1 cellular context compared by ENCODE assay signal in the genomic region with DNA sequence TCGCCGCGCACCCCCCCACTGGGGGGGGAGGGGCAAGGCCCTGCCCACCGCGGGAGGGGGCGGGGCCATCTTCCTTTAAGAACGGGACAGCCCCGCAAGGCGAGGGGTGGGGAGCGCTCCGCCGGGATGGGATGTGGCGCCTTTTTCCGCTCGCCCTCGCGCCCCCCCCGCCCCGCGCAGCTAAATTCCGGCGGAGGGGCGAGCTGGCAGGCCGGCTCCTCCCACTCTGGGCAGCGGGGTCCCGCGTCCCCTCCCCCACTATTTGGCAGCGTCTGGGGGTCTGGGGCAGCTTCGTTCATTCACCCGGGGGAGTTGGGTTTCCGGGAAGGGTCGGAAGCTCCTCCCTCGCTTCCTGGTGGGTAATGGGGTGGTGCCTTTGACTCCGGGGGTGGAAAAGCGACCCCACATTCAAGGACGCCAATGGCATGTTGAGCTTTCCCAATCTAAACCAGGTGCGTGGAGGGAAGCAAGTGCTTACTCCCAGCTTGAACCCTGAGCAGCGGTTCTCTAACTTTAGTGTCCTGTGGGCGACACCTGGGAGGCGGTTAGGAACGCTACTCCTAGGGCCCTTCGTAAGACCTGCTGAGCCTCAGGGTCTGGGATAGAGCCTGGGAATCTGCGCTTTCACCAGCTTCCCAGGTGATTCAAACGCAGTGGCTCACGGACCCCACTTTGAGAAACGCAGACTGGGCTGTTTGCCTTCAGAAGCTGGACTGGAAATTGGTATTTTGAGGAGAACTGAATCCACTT.
A peak's percentile ranks its signal among the peaks of the same experiment; 100 is the strongest.
TF ChIP-seq lines count a peak whose summit lies in the region.

No MANE protein-coding gene starts in this region.

TF ChIP-seq in HepG2, 621 proteins besides CTCF, POLR2A, EP300 and RAD21 (continued from another document and continues in another):
- TF ChIP-seq TBX2 (CRISPR knock-in tag; IDR thresholded peaks at IDR 0.05; ENCODE audit: borderline replicate concordance) (peak; percentile 78), FOXA1 (IDR thresholded peaks at IDR 0.05) (no peak), FOXA1 (CRISPR knock-in tag; IDR thresholded peaks at IDR 0.05) (0 out of 2 replicates have a peak, but pooled peaks have one; percentile 16), ZFP82 (CRISPR knock-in tag; IDR thresholded peaks at IDR 0.05; ENCODE audit: borderline replicate concordance) (peak; percentile 98), RFX1 (IDR thresholded peaks at IDR 0.05) (no peak), SP5 (CRISPR knock-in tag; IDR thresholded peaks at IDR 0.05; ENCODE audit: borderline replicate concordance, low read depth) (peak; percentile 74), ZNF703 (CRISPR knock-in tag; IDR thresholded peaks at IDR 0.05; ENCODE audit: borderline replicate concordance) (no peak), ZNF337 (CRISPR knock-in tag; IDR thresholded peaks at IDR 0.05; ENCODE audit: borderline replicate concordance, low read depth) (peak; percentile 96; the same call in 1 of the 2 replicates), KDM1A (CRISPR knock-in tag; IDR thresholded peaks at IDR 0.05) (no peak), ZNF468 (CRISPR knock-in tag; IDR thresholded peaks at IDR 0.05) (0 out of 2 replicates have a peak, but pooled peaks have one; percentile 26), CHCHD3 (CRISPR knock-in tag; IDR thresholded peaks at IDR 0.05) (peak; percentile 26; the same call in 1 of the 2 replicates), PHB2 (IDR thresholded peaks at IDR 0.05; ENCODE audit: partially characterized antibody) (no peak), NCOA5 (CRISPR knock-in tag; IDR thresholded peaks at IDR 0.05) (no peak), RAD51 (IDR thresholded peaks at IDR 0.05; ENCODE audit: borderline replicate concordance) (no peak), ZNF75D (CRISPR knock-in tag; IDR thresholded peaks at IDR 0.05; ENCODE audit: borderline replicate concordance) (no peak), ZNF556 (CRISPR knock-in tag; IDR thresholded peaks at IDR 0.05; ENCODE audit: borderline replicate concordance) (peak; percentile 66; the same call in 1 of the 2 replicates), ZC3H13 (CRISPR knock-in tag; IDR thresholded peaks at IDR 0.05) (peak; percentile 94), TEAD3 (CRISPR knock-in tag; optimal IDR thresholded peaks at IDR 0.05; ENCODE audit: borderline replicate concordance) (no peak), RCOR2 (CRISPR knock-in tag; IDR thresholded peaks at IDR 0.05) (no peak), ZBTB38 (CRISPR knock-in tag; IDR thresholded peaks at IDR 0.05) (peak; percentile 84; the same call in 1 of the 2 replicates), ZNF224 (CRISPR knock-in tag; IDR thresholded peaks at IDR 0.05) (no peak; the same call in 1 of the 2 replicates), ZSCAN29 (CRISPR knock-in tag; conservative IDR thresholded peaks at IDR 0.05) (no peak), GLI4 (CRISPR knock-in tag; IDR thresholded peaks at IDR 0.05; ENCODE audit: borderline replicate concordance) (peak; percentile 90; the same call in 1 of the 2 replicates), ZNF460 (CRISPR knock-in tag; IDR thresholded peaks at IDR 0.05; ENCODE audit: borderline replicate concordance) (peak; percentile 41; the same call in 1 of the 2 replicates), ZSCAN21 (CRISPR knock-in tag; IDR thresholded peaks at IDR 0.05; ENCODE audit: borderline replicate concordance) (peak; percentile 44; the same call in 1 of the 2 replicates), ZNF343 (CRISPR knock-in tag; IDR thresholded peaks at IDR 0.05) (no peak), TCF7L2 (IDR thresholded peaks at IDR 0.05; ENCODE audit: low read depth, low read length) (no peak), SP140L (CRISPR knock-in tag; IDR thresholded peaks at IDR 0.05; ENCODE audit: borderline replicate concordance) (no peak), DR1 (CRISPR knock-in tag; IDR thresholded peaks at IDR 0.05) (peak; percentile 56), ZSCAN30 (CRISPR knock-in tag; IDR thresholded peaks at IDR 0.05) (0 out of 2 replicates have a peak, but pooled peaks have one; percentile 48), ZNF367 (CRISPR knock-in tag; IDR thresholded peaks at IDR 0.05; ENCODE audit: borderline replicate concordance) (0 out of 2 replicates have a peak, but pooled peaks have one; percentile 57), HDAC6 (IDR thresholded peaks at IDR 0.05; ENCODE audit: low read depth, low read length) (no peak), SMYD3 (CRISPR knock-in tag; IDR thresholded peaks at IDR 0.05) (no peak), ATF7 (IDR thresholded peaks at IDR 0.05) (no peak), ATF7 (CRISPR knock-in tag; IDR thresholded peaks at IDR 0.05) (no peak), MAFG (CRISPR knock-in tag; IDR thresholded peaks at IDR 0.05) (no peak), BRCA1 (CRISPR knock-in tag; IDR thresholded peaks at IDR 0.05) (no peak; the same call in 1 of the 2 replicates), YEATS2 (CRISPR knock-in tag; IDR thresholded peaks at IDR 0.05; ENCODE audit: borderline replicate concordance) (no peak; the same call in 1 of the 2 replicates), ZNF615 (CRISPR knock-in tag; IDR thresholded peaks at IDR 0.05; ENCODE audit: borderline replicate concordance) (no peak; the same call in 1 of the 2 replicates), GTF2F1 (IDR thresholded peaks at IDR 0.05; ENCODE audit: low read length) (no peak)
- TF ChIP-seq, protein P1, sequence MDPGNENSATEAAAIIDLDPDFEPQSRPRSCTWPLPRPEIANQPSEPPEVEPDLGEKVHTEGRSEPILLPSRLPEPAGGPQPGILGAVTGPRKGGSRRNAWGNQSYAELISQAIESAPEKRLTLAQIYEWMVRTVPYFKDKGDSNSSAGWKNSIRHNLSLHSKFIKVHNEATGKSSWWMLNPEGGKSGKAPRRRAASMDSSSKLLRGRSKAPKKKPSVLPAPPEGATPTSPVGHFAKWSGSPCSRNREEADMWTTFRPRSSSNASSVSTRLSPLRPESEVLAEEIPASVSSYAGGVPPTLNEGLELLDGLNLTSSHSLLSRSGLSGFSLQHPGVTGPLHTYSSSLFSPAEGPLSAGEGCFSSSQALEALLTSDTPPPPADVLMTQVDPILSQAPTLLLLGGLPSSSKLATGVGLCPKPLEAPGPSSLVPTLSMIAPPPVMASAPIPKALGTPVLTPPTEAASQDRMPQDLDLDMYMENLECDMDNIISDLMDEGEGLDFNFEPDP (CRISPR knock-in tag; conservative IDR thresholded peaks at IDR 0.05) = 0 out of 2 replicates have a peak, but pooled peaks have one; percentile 92
- TF ChIP-seq, protein P2, sequence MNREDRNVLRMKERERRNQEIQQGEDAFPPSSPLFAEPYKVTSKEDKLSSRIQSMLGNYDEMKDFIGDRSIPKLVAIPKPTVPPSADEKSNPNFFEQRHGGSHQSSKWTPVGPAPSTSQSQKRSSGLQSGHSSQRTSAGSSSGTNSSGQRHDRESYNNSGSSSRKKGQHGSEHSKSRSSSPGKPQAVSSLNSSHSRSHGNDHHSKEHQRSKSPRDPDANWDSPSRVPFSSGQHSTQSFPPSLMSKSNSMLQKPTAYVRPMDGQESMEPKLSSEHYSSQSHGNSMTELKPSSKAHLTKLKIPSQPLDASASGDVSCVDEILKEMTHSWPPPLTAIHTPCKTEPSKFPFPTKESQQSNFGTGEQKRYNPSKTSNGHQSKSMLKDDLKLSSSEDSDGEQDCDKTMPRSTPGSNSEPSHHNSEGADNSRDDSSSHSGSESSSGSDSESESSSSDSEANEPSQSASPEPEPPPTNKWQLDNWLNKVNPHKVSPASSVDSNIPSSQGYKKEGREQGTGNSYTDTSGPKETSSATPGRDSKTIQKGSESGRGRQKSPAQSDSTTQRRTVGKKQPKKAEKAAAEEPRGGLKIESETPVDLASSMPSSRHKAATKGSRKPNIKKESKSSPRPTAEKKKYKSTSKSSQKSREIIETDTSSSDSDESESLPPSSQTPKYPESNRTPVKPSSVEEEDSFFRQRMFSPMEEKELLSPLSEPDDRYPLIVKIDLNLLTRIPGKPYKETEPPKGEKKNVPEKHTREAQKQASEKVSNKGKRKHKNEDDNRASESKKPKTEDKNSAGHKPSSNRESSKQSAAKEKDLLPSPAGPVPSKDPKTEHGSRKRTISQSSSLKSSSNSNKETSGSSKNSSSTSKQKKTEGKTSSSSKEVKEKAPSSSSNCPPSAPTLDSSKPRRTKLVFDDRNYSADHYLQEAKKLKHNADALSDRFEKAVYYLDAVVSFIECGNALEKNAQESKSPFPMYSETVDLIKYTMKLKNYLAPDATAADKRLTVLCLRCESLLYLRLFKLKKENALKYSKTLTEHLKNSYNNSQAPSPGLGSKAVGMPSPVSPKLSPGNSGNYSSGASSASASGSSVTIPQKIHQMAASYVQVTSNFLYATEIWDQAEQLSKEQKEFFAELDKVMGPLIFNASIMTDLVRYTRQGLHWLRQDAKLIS (CRISPR knock-in tag; IDR thresholded peaks at IDR 0.05) = no peak; the same call in 1 of the 2 replicates
- TF ChIP-seq, protein P3, sequence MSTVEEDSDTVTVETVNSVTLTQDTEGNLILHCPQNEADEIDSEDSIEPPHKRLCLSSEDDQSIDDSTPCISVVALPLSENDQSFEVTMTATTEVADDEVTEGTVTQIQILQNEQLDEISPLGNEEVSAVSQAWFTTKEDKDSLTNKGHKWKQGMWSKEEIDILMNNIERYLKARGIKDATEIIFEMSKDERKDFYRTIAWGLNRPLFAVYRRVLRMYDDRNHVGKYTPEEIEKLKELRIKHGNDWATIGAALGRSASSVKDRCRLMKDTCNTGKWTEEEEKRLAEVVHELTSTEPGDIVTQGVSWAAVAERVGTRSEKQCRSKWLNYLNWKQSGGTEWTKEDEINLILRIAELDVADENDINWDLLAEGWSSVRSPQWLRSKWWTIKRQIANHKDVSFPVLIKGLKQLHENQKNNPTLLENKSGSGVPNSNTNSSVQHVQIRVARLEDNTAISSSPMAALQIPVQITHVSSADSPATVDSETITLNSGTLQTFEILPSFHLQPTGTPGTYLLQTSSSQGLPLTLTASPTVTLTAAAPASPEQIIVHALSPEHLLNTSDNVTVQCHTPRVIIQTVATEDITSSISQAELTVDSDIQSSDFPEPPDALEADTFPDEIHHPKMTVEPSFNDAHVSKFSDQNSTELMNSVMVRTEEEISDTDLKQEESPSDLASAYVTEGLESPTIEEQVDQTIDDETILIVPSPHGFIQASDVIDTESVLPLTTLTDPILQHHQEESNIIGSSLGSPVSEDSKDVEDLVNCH (CRISPR knock-in tag; IDR thresholded peaks at IDR 0.05) = 0 out of 2 replicates have a peak, but pooled peaks have one; percentile 63
- TF ChIP-seq, protein P4, sequence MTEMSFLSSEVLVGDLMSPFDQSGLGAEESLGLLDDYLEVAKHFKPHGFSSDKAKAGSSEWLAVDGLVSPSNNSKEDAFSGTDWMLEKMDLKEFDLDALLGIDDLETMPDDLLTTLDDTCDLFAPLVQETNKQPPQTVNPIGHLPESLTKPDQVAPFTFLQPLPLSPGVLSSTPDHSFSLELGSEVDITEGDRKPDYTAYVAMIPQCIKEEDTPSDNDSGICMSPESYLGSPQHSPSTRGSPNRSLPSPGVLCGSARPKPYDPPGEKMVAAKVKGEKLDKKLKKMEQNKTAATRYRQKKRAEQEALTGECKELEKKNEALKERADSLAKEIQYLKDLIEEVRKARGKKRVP (CRISPR knock-in tag; IDR thresholded peaks at IDR 0.05) = peak in 1 of 2 experiments; percentile 63; a peak in 2 of 4 replicates
- TF ChIP-seq, protein P5, sequence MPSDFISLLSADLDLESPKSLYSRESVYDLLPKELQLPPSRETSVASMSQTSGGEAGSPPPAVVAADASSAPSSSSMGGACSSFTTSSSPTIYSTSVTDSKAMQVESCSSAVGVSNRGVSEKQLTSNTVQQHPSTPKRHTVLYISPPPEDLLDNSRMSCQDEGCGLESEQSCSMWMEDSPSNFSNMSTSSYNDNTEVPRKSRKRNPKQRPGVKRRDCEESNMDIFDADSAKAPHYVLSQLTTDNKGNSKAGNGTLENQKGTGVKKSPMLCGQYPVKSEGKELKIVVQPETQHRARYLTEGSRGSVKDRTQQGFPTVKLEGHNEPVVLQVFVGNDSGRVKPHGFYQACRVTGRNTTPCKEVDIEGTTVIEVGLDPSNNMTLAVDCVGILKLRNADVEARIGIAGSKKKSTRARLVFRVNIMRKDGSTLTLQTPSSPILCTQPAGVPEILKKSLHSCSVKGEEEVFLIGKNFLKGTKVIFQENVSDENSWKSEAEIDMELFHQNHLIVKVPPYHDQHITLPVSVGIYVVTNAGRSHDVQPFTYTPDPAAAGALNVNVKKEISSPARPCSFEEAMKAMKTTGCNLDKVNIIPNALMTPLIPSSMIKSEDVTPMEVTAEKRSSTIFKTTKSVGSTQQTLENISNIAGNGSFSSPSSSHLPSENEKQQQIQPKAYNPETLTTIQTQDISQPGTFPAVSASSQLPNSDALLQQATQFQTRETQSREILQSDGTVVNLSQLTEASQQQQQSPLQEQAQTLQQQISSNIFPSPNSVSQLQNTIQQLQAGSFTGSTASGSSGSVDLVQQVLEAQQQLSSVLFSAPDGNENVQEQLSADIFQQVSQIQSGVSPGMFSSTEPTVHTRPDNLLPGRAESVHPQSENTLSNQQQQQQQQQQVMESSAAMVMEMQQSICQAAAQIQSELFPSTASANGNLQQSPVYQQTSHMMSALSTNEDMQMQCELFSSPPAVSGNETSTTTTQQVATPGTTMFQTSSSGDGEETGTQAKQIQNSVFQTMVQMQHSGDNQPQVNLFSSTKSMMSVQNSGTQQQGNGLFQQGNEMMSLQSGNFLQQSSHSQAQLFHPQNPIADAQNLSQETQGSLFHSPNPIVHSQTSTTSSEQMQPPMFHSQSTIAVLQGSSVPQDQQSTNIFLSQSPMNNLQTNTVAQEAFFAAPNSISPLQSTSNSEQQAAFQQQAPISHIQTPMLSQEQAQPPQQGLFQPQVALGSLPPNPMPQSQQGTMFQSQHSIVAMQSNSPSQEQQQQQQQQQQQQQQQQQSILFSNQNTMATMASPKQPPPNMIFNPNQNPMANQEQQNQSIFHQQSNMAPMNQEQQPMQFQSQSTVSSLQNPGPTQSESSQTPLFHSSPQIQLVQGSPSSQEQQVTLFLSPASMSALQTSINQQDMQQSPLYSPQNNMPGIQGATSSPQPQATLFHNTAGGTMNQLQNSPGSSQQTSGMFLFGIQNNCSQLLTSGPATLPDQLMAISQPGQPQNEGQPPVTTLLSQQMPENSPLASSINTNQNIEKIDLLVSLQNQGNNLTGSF (CRISPR knock-in tag; IDR thresholded peaks at IDR 0.05) = no peak; the same call in 1 of the 2 replicates
- TF ChIP-seq, protein P6, sequence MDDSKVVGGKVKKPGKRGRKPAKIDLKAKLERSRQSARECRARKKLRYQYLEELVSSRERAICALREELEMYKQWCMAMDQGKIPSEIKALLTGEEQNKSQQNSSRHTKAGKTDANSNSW (CRISPR knock-in tag; IDR thresholded peaks at IDR 0.05; ENCODE audit: borderline replicate concordance) = peak; percentile 86
- TF ChIP-seq, protein P7, sequence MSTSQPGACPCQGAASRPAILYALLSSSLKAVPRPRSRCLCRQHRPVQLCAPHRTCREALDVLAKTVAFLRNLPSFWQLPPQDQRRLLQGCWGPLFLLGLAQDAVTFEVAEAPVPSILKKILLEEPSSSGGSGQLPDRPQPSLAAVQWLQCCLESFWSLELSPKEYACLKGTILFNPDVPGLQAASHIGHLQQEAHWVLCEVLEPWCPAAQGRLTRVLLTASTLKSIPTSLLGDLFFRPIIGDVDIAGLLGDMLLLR (CRISPR knock-in tag; IDR thresholded peaks at IDR 0.05) = peak; percentile 65; the same call in 1 of the 2 replicates
